Comparison of ENCODE assay signal across 27 cellular contexts in genomic region chr7:130736298-130736900, GRCh38. TPM values are rescaled to one million over a fixed set of nuclear protein-coding genes. Genes with fewer than 3 reads are reported as not detected.
"Had no signal": no experiment of that assay in that cellular context is flagged by ENCODE, and none has a peak within 500 bp of the region (broad histone marks: within the 10 kb centered on the region; RNA-seq: fewer than 3 reads in every experiment).

No MANE protein-coding gene starts in this region.

- H3K9me3 Mint-ChIP-seq: stimulated activated memory B cell treated with anti-CD40 and anti-IgM and Interleukin-4, amounts not matched to agents 10 μg/mL and 1 μg/mL and 100 μg/mL, for 72 hours; stimulated activated naive CD8-positive, alpha-beta T cell treated with anti-CD3 and anti-CD28 coated beads, Interleukin-15, Interleukin-2, amounts not matched to agents 100 ng/mL and 50 ng/mL, for 24 hours had no signal

- DNase-seq: cortex of kidney; dorsolateral prefrontal cortex; effector CD8-positive, alpha-beta T cell; gastrocnemius medialis; heart right ventricle; hypothalamus; kidney glomerular epithelial cell; naive thymus-derived CD8-positive, alpha-beta T cell; nucleus accumbens; ovary; right lobe of liver; stimulated activated CD4-positive, alpha-beta T cell treated with anti-CD3 and anti-CD28 coated beads, Interleukin-4, amount 100 ng/mL, for 1 hour; testis had no signal

- H3K27ac Mint-ChIP-seq: naive thymus-derived CD8-positive, alpha-beta T cell; neural progenitor cell; stimulated activated memory B cell treated with anti-CD40 and anti-IgM and Interleukin-4, amounts not matched to agents 10 μg/mL and 1 μg/mL and 100 μg/mL, for 72 hours; stimulated activated naive CD8-positive, alpha-beta T cell treated with anti-CD3 and anti-CD28 coated beads, Interleukin-15, Interleukin-2, amounts not matched to agents 100 ng/mL and 50 ng/mL, for 24 hours had no signal

- H3K36me3 Mint-ChIP-seq: stimulated activated memory B cell treated with anti-CD40 and anti-IgM and Interleukin-4, amounts not matched to agents 10 μg/mL and 1 μg/mL and 100 μg/mL, for 72 hours had no signal

- H3K27me3 ChIP-seq: ovary, testis had no signal

- ATAC-seq: esophagus mucosa; gastrocnemius medialis; heart right ventricle; naive thymus-derived CD8-positive, alpha-beta T cell; right lobe of liver; stimulated activated memory B cell treated with anti-CD40 and anti-IgM and Interleukin-4, amounts not matched to agents 10 μg/mL and 1 μg/mL and 100 μg/mL, for 72 hours had no signal

- H3K27ac ChIP-seq: dorsolateral prefrontal cortex, gastrocnemius medialis, heart right ventricle, neural progenitor cell, ovary, right lobe of liver, testis, tibial nerve had no signal

- FAIRE-seq: islet of Langerhans had no signal

- H3K4me2 ChIP-seq: neural progenitor cell had no signal

- H3K9me3 ChIP-seq: testis had no signal

- H3K4me3 ChIP-seq: dorsolateral prefrontal cortex, heart right ventricle, neural progenitor cell, ovary, right lobe of liver, testis, tibial nerve had no signal

- H3K4me3 Mint-ChIP-seq: naive thymus-derived CD8-positive, alpha-beta T cell; neural progenitor cell; stimulated activated memory B cell treated with anti-CD40 and anti-IgM and Interleukin-4, amounts not matched to agents 10 μg/mL and 1 μg/mL and 100 μg/mL, for 72 hours; stimulated activated naive CD8-positive, alpha-beta T cell treated with anti-CD3 and anti-CD28 coated beads, Interleukin-15, Interleukin-2, amounts not matched to agents 100 ng/mL and 50 ng/mL, for 24 hours had no signal

- H3K4me1 ChIP-seq: gastrocnemius medialis, neural progenitor cell, testis had no signal

- H2AFZ ChIP-seq: neural progenitor cell had no signal

- H3K36me3 ChIP-seq: gastrocnemius medialis, neural progenitor cell, ovary, right lobe of liver had no signal

- H3K9ac ChIP-seq: neural progenitor cell had no signal

RNA-seq across cellular contexts. Expression of gene KLF14, which starts 2.4 kb away (rescaled TPM):
- total RNA-seq: esophagus mucosa; lung microvascular endothelial cell; naive thymus-derived CD8-positive, alpha-beta T cell; right lobe of liver had no signal
- polyA plus RNA-seq: liver; naive thymus-derived CD8-positive, alpha-beta T cell had no signal

RNA-seq across cellular contexts. Expression of gene TSGA13, which starts 50.1 kb away (rescaled TPM):
- total RNA-seq: esophagus mucosa; fibroblast of villous mesenchyme; gastrocnemius medialis; heart right ventricle; liver; lung microvascular endothelial cell; mesenteric fat pad; mononuclear cell; naive thymus-derived CD8-positive, alpha-beta T cell; ovary; posterior vena cava; right lobe of liver; subcutaneous adipose tissue; tibial nerve; ureter had no signal
- polyA plus RNA-seq: heart right ventricle; liver; naive thymus-derived CD8-positive, alpha-beta T cell; ovary had no signal
